Comparison of ENCODE assay signal across 1 cellular context in genomic region chr19:34370117-34370516, GRCh38.
TF ChIP-seq lines count a peak whose summit lies in the region.

No MANE protein-coding gene starts in this region.

TF ChIP-seq in IMR-90, 13 proteins besides CTCF, POLR2A, EP300 and RAD21:
- TF ChIP-seq FOS (IDR thresholded peaks at IDR 0.05; ENCODE audit: low read depth, low read length): no peak
- TF ChIP-seq MAFK (IDR thresholded peaks at IDR 0.05; ENCODE audit: low read depth, low read length): no peak
- no peak for TF ChIP-seq RFX5 (IDR thresholded peaks at IDR 0.05; ENCODE audit: low read depth, low read length)
- no peak for TF ChIP-seq CHD1 (IDR thresholded peaks at IDR 0.05; ENCODE audit: low read depth, low read length)
- TF ChIP-seq NFE2L2 (IDR thresholded peaks at IDR 0.05; ENCODE audit: low read depth, low read length): no peak
- no peak for TF ChIP-seq BHLHE40 (IDR thresholded peaks at IDR 0.05; ENCODE audit: low read depth, low read length)
- TF ChIP-seq MXI1 (IDR thresholded peaks at IDR 0.05; ENCODE audit: borderline replicate concordance, low read depth, low read length): no peak
- TF ChIP-seq USF2 (IDR thresholded peaks at IDR 0.05; ENCODE audit: low read depth, low read length): no peak
- TF ChIP-seq CEBPB (IDR thresholded peaks at IDR 0.05; ENCODE audit: low read depth, low read length): no peak
- TF ChIP-seq ELK1 (IDR thresholded peaks at IDR 0.05; ENCODE audit: borderline replicate concordance, low read depth, low read length): no peak
- no peak for TF ChIP-seq SMC3 (IDR thresholded peaks at IDR 0.05; ENCODE audit: low read depth, low read length)
- no peak for TF ChIP-seq MAZ (IDR thresholded peaks at IDR 0.05; ENCODE audit: borderline replicate concordance, low read depth, low read length)
